In the genomic region with DNA sequence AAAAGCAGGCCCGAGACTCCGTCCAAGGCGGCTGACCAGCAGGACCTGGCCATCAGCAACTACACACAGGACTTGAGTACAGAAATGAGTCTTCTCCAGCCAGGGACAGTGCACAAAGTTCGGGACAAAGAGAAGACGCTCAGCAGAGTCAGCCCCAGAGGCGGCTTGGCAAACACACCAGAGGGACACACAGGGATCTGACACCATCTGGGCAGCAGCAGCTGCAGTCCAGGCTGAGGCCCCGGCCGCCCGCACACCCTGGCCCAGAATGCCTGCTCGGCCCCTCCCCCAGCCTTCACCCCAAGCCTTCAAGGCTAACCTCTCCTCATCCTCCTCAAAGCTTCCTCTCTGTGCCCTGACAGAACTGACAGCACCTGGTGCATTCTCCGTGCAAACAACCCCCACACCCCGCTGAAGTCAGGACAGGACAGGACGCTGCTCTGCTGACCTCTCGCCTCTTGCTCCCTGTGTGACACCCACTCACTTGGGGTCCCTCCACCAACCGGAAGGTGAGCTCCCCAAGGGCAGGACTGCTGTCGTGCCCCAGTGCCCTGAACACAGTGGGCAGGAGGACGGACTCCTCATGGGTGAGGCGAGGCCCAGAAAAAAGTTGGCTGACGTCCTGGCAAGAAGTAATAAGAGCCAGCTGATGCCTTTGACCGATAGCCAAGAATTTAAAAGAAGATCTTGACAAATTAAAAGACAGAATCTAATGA, we compare ENCODE assay signal across 8 cellular contexts.
DNase-seq lines count a peak whose midpoint lies in the region; TF ChIP-seq lines count a peak whose summit lies in the region.
"Had no signal": no experiment of that assay in that cellular context is flagged by ENCODE, and none has a peak within 500 bp of the region (broad histone marks: within the 10 kb centered on the region; RNA-seq: fewer than 3 reads in every experiment).

No MANE protein-coding gene starts in this region.

- WGBS in esophagus, 2 donors: 34 to 37% methylated on average over 20 of the region's 20 CpGs
- WGBS in urinary bladder: 19% methylated on average over 20 of the region's 20 CpGs

- DNase-seq in Peyer's patch (peak in 1 of 3 donors; percentile 49), T-helper 2 cell (no peak), DMS53 (lab: John Stamatoyannopoulos, UW) (no peak)
- DNase-seq in stimulated activated CD8-positive, alpha-beta memory T cell treated with anti-CD3 and anti-CD28 coated beads, Interleukin-4, amount 100 ng/mL, for 48 hours: no peak
- DNase-seq: SW 1271 had no signal

- no peak for TF ChIP-seq CTCF in Peyer's patch (IDR thresholded peaks at IDR 0.05)

- H3K27me3 ChIP-seq in Peyer's patch: no peaks in the 10 kb centered on the region
- H3K27me3 ChIP-seq in esophagus (ENCODE audit: control insufficient read depth in 1 of 2, insufficient read depth in 2 of 2, low read length in 2 of 2): no peaks in the 10 kb centered on the region
- no peaks in the 10 kb centered on the region for H3K27me3 ChIP-seq in muscle layer of duodenum (ENCODE audit: low read depth, low read length)

- H3K4me3 ChIP-seq in Peyer's patch: no peak overlapping the region
- H3K4me3 ChIP-seq in esophagus (ENCODE audit: low read depth in 1 of 2, low read length in 2 of 2): no peak overlapping the region
- peak overlapping the region in 1 of 2 donors; percentile 34 for H3K4me3 ChIP-seq in muscle layer of duodenum (ENCODE audit: low read depth in 1 of 2, low read length in 2 of 2)
- no peak overlapping the region for H3K4me3 ChIP-seq in urinary bladder (ENCODE audit: low read depth, low read length)

- H3K4me1 ChIP-seq in Peyer's patch (peaks cover 0 to 15% (median 8%) of the 10 kb centered on the region in 4 donors), esophagus (ENCODE audit: control insufficient read depth in 2 of 2, insufficient read depth in 2 of 2, low read length in 1 of 2) (peaks cover 8 to 17% of the 10 kb centered on the region in 2 donors), muscle layer of duodenum (ENCODE audit: control insufficient read depth in 1 of 2, insufficient read depth in 2 of 2, low read length in 2 of 2) (peaks cover 16 to 29% of the 10 kb centered on the region in 2 donors), urinary bladder (ENCODE audit: insufficient read depth) (peaks cover 3% of the 10 kb centered on the region)

- peak overlapping the region; percentile 53 to 85 (median 76) for H3K27ac ChIP-seq in Peyer's patch
- H3K27ac ChIP-seq in esophagus (ENCODE audit: low read depth in 2 of 2, low read length in 1 of 2): peak overlapping the region; percentile 82 to 88
- H3K27ac ChIP-seq in muscle layer of duodenum (ENCODE audit: low read length): peak overlapping the region; percentile 86
- H3K27ac ChIP-seq in urinary bladder (ENCODE audit: low read depth): peak overlapping the region; percentile 90

- H3K36me3 ChIP-seq in Peyer's patch (no peaks in the 10 kb centered on the region), esophagus (ENCODE audit: control insufficient read depth in 2 of 2, insufficient read depth in 2 of 2, low read length in 1 of 2) (peaks cover 0 to 2% of the 10 kb centered on the region in 2 donors), muscle layer of duodenum (ENCODE audit: control insufficient read depth in 1 of 2, insufficient read depth in 2 of 2, low read length in 2 of 2) (no peaks in the 10 kb centered on the region), urinary bladder (ENCODE audit: insufficient read depth) (no peaks in the 10 kb centered on the region)

- no peak for TF ChIP-seq POLR2A in Peyer's patch (IDR thresholded peaks at IDR 0.05)

- H3K9me3 ChIP-seq in Peyer's patch (no peaks in the 10 kb centered on the region), esophagus (ENCODE audit: control insufficient read depth in 2 of 2, insufficient read depth in 1 of 2, low read depth in 1 of 2, low read length in 1 of 2) (no peaks in the 10 kb centered on the region), muscle layer of duodenum (ENCODE audit: control insufficient read depth in 1 of 2, low read length in 2 of 2) (no peaks in the 10 kb centered on the region)
